ENCODE assay signal across 24 cellular contexts in the genomic region with DNA sequence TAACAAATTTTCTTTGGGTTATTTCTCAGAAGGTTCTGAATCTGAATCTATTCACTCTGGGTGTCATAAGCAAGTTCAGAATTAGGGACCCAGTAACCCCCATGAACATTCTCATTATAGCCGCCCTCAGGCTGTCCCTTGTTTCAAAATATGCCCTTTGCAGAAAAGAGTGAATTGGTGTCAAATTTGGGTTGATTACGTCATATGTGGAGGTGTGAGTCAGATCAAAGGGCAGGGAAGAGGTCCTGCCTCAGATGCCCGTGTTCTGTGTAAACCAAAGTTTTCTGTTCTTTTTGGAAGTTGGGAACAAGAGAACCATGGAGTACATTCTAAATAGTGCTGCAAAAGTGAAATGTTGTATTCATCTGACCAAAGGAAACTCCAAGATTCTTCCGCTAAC. TPM values are rescaled to one million over a fixed set of nuclear protein-coding genes. Genes with fewer than 3 reads are reported as not detected.
"Had no signal": no experiment of that assay in that cellular context is flagged by ENCODE, and none has a peak within 500 bp of the region (broad histone marks: within the 10 kb centered on the region; RNA-seq: fewer than 3 reads in every experiment).

No MANE protein-coding gene starts in this region.

- H3K9me3 ChIP-seq: colonic mucosa, gastroesophageal sphincter, neutrophil, stomach, thoracic aorta had no signal

- H3K4me1 ChIP-seq: colonic mucosa had no signal

- ATAC-seq: esophagus mucosa; gastroesophageal sphincter; left cardiac atrium; left ventricle myocardium superior; naive thymus-derived CD4-positive, alpha-beta T cell had no signal

- H3K27ac ChIP-seq: colonic mucosa, gastroesophageal sphincter, neutrophil, stomach, thoracic aorta had no signal

- H3K4me3 Mint-ChIP-seq: endodermal cell; naive thymus-derived CD4-positive, alpha-beta T cell; nephron progenitor cell had no signal

- H3K4me3 ChIP-seq: colonic mucosa, gastroesophageal sphincter, stomach, thoracic aorta had no signal

- FAIRE-seq: endothelial cell of umbilical vein, kidney, small intestine had no signal

- DNase-seq: cerebellar nuclear complex; colonic mucosa; effector CD4-positive, alpha-beta T cell; endodermal cell; glutamatergic neuron; kidney; left cardiac atrium; left ventricle myocardium superior; naive thymus-derived CD4-positive, alpha-beta T cell; nephron progenitor cell; posterior cingulate gyrus; small intestine; stimulated activated CD4-positive, alpha-beta T cell treated with anti-CD3 and anti-CD28 coated beads, Interleukin-12 subunit alpha, Interleukin-12 subunit beta, amount 100 ng/mL, for 4 hours; stimulated activated naive CD4-positive, alpha-beta T cell; stomach; substantia nigra; trophoblast cell had no signal

- H3K36me3 ChIP-seq: colonic mucosa, gastroesophageal sphincter, neutrophil had no signal

- H3K27ac Mint-ChIP-seq: endodermal cell; naive thymus-derived CD4-positive, alpha-beta T cell; nephron progenitor cell had no signal

- H3K9me3 Mint-ChIP-seq: endodermal cell; naive thymus-derived CD4-positive, alpha-beta T cell; nephron progenitor cell had no signal

RNA-seq across cellular contexts. Expression of a gene that starts 5.9 kb away (rescaled TPM):
- total RNA-seq: endothelial cell of umbilical vein, fibroblast of villous mesenchyme, osteocyte had no signal
- polyA plus RNA-seq: endothelial cell of umbilical vein had no signal
